1 cellular context compared by ENCODE assay signal in genomic region chr6:87572860-87573259, GRCh38.
TF ChIP-seq lines count a peak whose summit lies in the region.

No MANE protein-coding gene starts in this region.

TF ChIP-seq in WTC11, 78 proteins besides CTCF, POLR2A, EP300 and RAD21 (continued from another document):
- TF ChIP-seq TEAD1 (CRISPR knock-in tag; IDR thresholded peaks at IDR 0.05) (no peak), HMGXB4 (CRISPR knock-in tag; IDR thresholded peaks at IDR 0.05) (no peak), ELF4 (CRISPR knock-in tag; IDR thresholded peaks at IDR 0.05; ENCODE audit: low read depth) (no peak), ZSCAN18 (CRISPR knock-in tag; IDR thresholded peaks at IDR 0.05) (no peak), CDX4 (CRISPR knock-in tag; IDR thresholded peaks at IDR 0.05; ENCODE audit: borderline replicate concordance) (no peak), NR1H2 (CRISPR knock-in tag; IDR thresholded peaks at IDR 0.05) (no peak), NR2C2 (CRISPR knock-in tag; IDR thresholded peaks at IDR 0.05) (no peak), NFE2L1 (CRISPR knock-in tag; IDR thresholded peaks at IDR 0.05) (no peak), ZNF281 (CRISPR knock-in tag; IDR thresholded peaks at IDR 0.05) (no peak), ZBTB43 (CRISPR knock-in tag; IDR thresholded peaks at IDR 0.05) (no peak), NFYB (CRISPR knock-in tag; conservative IDR thresholded peaks at IDR 0.05; ENCODE audit: low read depth) (no peak), USF1 (CRISPR knock-in tag; IDR thresholded peaks at IDR 0.05) (no peak), IRF2 (CRISPR knock-in tag; IDR thresholded peaks at IDR 0.05; ENCODE audit: borderline replicate concordance, low read depth) (no peak), AR (CRISPR knock-in tag; IDR thresholded peaks at IDR 0.05) (no peak)
